Comparison of ENCODE assay signal across 27 cellular contexts in genomic region chr1:168599636-168600035, GRCh38. TPM values are rescaled to one million over a fixed set of nuclear protein-coding genes. Genes with fewer than 3 reads are reported as not detected.
"Had no signal": no experiment of that assay in that cellular context is flagged by ENCODE, and none has a peak within 500 bp of the region (broad histone marks: within the 10 kb centered on the region; RNA-seq: fewer than 3 reads in every experiment).

No MANE protein-coding gene starts in this region.

- H3K4me3 ChIP-seq: Peyer's patch had no signal

- ATAC-seq: activated T-cell treated with anti-CD3 and anti-CD28 coated beads, Interleukin-2, amount 50 U/mL, for 72 hours; T-helper 17 cell had no signal

- FAIRE-seq: TTC549 had no signal

- H3K36me3 ChIP-seq: brain microvascular endothelial cell, Peyer's patch had no signal

- H3K27ac ChIP-seq: brain microvascular endothelial cell, Peyer's patch, RWPE1 had no signal

- DNase-seq: activated CD4-positive, alpha-beta memory T cell treated with anti-CD3 and anti-CD28 coated beads for 36 hours; activated CD4-positive, alpha-beta T cell treated with anti-CD3 and anti-CD28 coated beads, Interleukin-2, amount 10 ng/mL, durations not matched to agents 7 days and 5 days; activated CD4-positive, CD25-positive, alpha-beta regulatory T cell; activated gamma-delta T cell treated with Interleukin-2 at 50 U/mL for 16 hours; activated naive CD4-positive, alpha-beta T cell treated with anti-CD3 and anti-CD28 coated beads, Interleukin-2, amount 10 ng/mL, durations not matched to agents 7 days and 5 days; activated naive CD8-positive, alpha-beta T cell treated with anti-CD3 and anti-CD28 coated beads for 36 hours; activated T-cell treated with anti-CD3 and anti-CD28 coated beads for 4 hours; activated T-cell treated with anti-CD3 and anti-CD28 coated beads, Interleukin-2, amount 50 U/mL, for 72 hours; brain microvascular endothelial cell; KG1; NCI-H1048; NCI-H146; NCI-H187 treated with DMSO at 0.1 percent for 48 hours; NCI-H2081 treated with DMSO at 0.1 percent for 48 hours; NCI-H446; NCI-H524; Peyer's patch; SHP77 treated with DMSO at 0.1 percent for 48 hours; T-helper 17 cell; T-helper 9 cell had no signal

- H3K9me3 Mint-ChIP-seq: activated CD4-positive, alpha-beta T cell treated with anti-CD3 and anti-CD28 coated beads, Interleukin-2, amount 10 ng/mL, durations not matched to agents 7 days and 5 days; activated naive CD4-positive, alpha-beta T cell treated with anti-CD3 and anti-CD28 coated beads, Interleukin-2, amount 10 ng/mL, durations not matched to agents 7 days and 5 days; activated T-cell treated with anti-CD3 and anti-CD28 coated beads, Interleukin-2, amount 50 U/mL, for 72 hours; activated T-helper 2 cell treated with anti-CD3 and anti-CD28 coated beads, Interferon-gamma antibody, Interleukin-2, Interleukin-4, amounts not matched to agents 10 μg/mL and 5 μg/mL and 100 μg/mL, durations not matched to agents 14 hours and 24 hours and 36 hours; IgD-negative memory B cell had no signal

- H3K4me1 Mint-ChIP-seq: activated CD4-positive, alpha-beta T cell treated with anti-CD3 and anti-CD28 coated beads, Interleukin-2, amount 10 ng/mL, durations not matched to agents 7 days and 5 days; activated naive CD4-positive, alpha-beta T cell treated with anti-CD3 and anti-CD28 coated beads, Interleukin-2, amount 10 ng/mL, durations not matched to agents 7 days and 5 days; activated naive CD8-positive, alpha-beta T cell treated with anti-CD3 and anti-CD28 coated beads for 36 hours; IgD-negative memory B cell; T-helper 17 cell had no signal

- H3K4me1 ChIP-seq: Peyer's patch had no signal

- H3K9me3 ChIP-seq: Peyer's patch had no signal

- H3K27ac Mint-ChIP-seq: activated CD4-positive, alpha-beta memory T cell treated with anti-CD3 and anti-CD28 coated beads for 36 hours; activated CD4-positive, alpha-beta T cell treated with anti-CD3 and anti-CD28 coated beads, Interleukin-2, amount 10 ng/mL, durations not matched to agents 7 days and 5 days; activated naive CD4-positive, alpha-beta T cell treated with anti-CD3 and anti-CD28 coated beads, Interleukin-2, amount 10 ng/mL, durations not matched to agents 7 days and 5 days; activated naive CD8-positive, alpha-beta T cell treated with anti-CD3 and anti-CD28 coated beads for 36 hours; activated T-cell treated with anti-CD3 and anti-CD28 coated beads, Interleukin-2, amount 50 U/mL, for 72 hours; activated T-helper 2 cell treated with anti-CD3 and anti-CD28 coated beads, Interferon-gamma antibody, Interleukin-2, Interleukin-4, amounts not matched to agents 10 μg/mL and 5 μg/mL and 100 μg/mL, durations not matched to agents 14 hours and 24 hours and 36 hours; IgD-negative memory B cell; T-helper 17 cell had no signal

- H3K4me3 Mint-ChIP-seq: activated CD4-positive, alpha-beta memory T cell treated with anti-CD3 and anti-CD28 coated beads for 36 hours; activated CD4-positive, alpha-beta T cell treated with anti-CD3 and anti-CD28 coated beads, Interleukin-2, amount 10 ng/mL, durations not matched to agents 7 days and 5 days; activated naive CD4-positive, alpha-beta T cell treated with anti-CD3 and anti-CD28 coated beads, Interleukin-2, amount 10 ng/mL, durations not matched to agents 7 days and 5 days; activated naive CD8-positive, alpha-beta T cell treated with anti-CD3 and anti-CD28 coated beads for 36 hours; activated T-cell treated with anti-CD3 and anti-CD28 coated beads, Interleukin-2, amount 50 U/mL, for 72 hours; T-helper 17 cell had no signal

- H3K27me3 Mint-ChIP-seq: activated naive CD8-positive, alpha-beta T cell treated with anti-CD3 and anti-CD28 coated beads for 36 hours had no signal

- H3K27me3 ChIP-seq: brain microvascular endothelial cell, Peyer's patch had no signal

- H3K36me3 Mint-ChIP-seq: activated CD4-positive, alpha-beta memory T cell treated with anti-CD3 and anti-CD28 coated beads for 36 hours; activated naive CD4-positive, alpha-beta T cell treated with anti-CD3 and anti-CD28 coated beads, Interleukin-2, amount 10 ng/mL, durations not matched to agents 7 days and 5 days; activated naive CD8-positive, alpha-beta T cell treated with anti-CD3 and anti-CD28 coated beads for 36 hours; IgD-negative memory B cell had no signal

RNA-seq across cellular contexts. Expression of gene XCL1, which starts 23.2 kb away (rescaled TPM):
- total RNA-seq: LHCN-M2, M059J, Peyer's patch, SK-MEL-5, T-helper 17 cell had no signal

RNA-seq across cellular contexts. Expression of gene XCL2, which starts 55.8 kb away (rescaled TPM):
- total RNA-seq: activated CD4-positive, alpha-beta T cell treated with anti-CD3 and anti-CD28 coated beads, Interleukin-2, amount 10 ng/mL, durations not matched to agents 7 days and 5 days; LHCN-M2; SK-MEL-5; T-helper 17 cell had no signal
